26 cellular contexts compared by ENCODE assay signal in the genomic region with DNA sequence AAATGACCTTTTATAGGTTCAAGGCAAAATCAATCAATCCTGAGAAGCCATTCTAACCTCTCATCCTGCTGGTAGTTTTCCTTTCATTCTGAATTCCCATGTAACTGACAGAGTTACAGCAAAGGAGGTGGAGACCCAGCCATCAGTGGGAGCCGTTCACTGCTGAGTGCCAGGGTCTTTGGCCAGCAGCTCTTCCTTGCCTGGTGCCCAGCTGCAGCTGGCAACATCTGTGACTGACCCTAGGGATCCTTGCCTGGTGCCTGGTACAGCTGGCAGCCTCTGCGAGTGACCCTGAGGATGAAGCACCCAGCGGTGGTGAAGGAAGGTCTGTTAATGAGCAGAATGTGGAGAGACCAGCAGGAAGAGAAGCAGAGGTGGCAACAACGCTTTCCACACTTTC.
"Had no signal": no experiment of that assay in that cellular context is flagged by ENCODE, and none has a peak within 500 bp of the region (broad histone marks: within the 10 kb centered on the region; RNA-seq: fewer than 3 reads in every experiment).

No MANE protein-coding gene starts in this region.

- H3K4me1 ChIP-seq: breast epithelium, prostate gland had no signal

- ATAC-seq: activated naive CD8-positive, alpha-beta T cell treated with anti-CD3 and anti-CD28 coated beads, Interleukin-2, amount 50 U/mL, for 24 hours; esophagus mucosa; left cardiac atrium; naive thymus-derived CD8-positive, alpha-beta T cell; stimulated activated naive B cell treated with anti-CD40 and anti-IgM and Interleukin-4, amounts not matched to agents 10 μg/mL and 1 μg/mL and 100 μg/mL, for 72 hours had no signal

- H3K4me3 ChIP-seq: breast epithelium, prostate gland, sigmoid colon, testis had no signal

- H3K36me3 ChIP-seq: breast epithelium, prostate gland, sigmoid colon had no signal

- H3K27ac ChIP-seq: breast epithelium, prostate gland, testis had no signal

- FAIRE-seq: keratinocyte had no signal

- H3K27me3 ChIP-seq: breast epithelium, sigmoid colon, testis had no signal

- DNase-seq: activated CD4-positive, alpha-beta T cell treated with anti-CD3 and anti-CD28 coated beads, Interleukin-2, amount 50 U/mL, for 1 hour; activated CD4-positive, CD25-positive, alpha-beta regulatory T cell treated with anti-CD3 and anti-CD28 coated beads, Interleukin-2, amount 50 U/mL, for 72 hours; activated CD8-positive, alpha-beta memory T cell treated with anti-CD3 and anti-CD28 coated beads, Interleukin-2, amount 50 U/mL, for 4 hours; activated effector memory CD4-positive, alpha-beta T cell treated with anti-CD3 and anti-CD28 coated beads, Interleukin-2, amount 50 U/mL, for 16 hours; activated naive CD4-positive, alpha-beta T cell treated with anti-CD3 and anti-CD28 coated beads, Interleukin-2, amount 50 U/mL, for 16 hours; activated naive CD8-positive, alpha-beta T cell treated with anti-CD3 and anti-CD28 coated beads, Interleukin-2, amount 50 U/mL, for 24 hours; activated T-cell treated with anti-CD3 and anti-CD28 coated beads, Interleukin-2, amount 50 U/mL, for 1 hour; amygdala; endodermal cell; foreskin fibroblast; head of caudate nucleus; hippocampal formation; left cardiac atrium; mammary epithelial cell; naive thymus-derived CD8-positive, alpha-beta T cell; sigmoid colon; stimulated activated CD4-positive, alpha-beta T cell treated with anti-CD3 and anti-CD28 coated beads, Interleukin-15, amount 100 ng/mL, for 24 hours; stimulated activated CD4-positive, alpha-beta T cell treated with anti-CD3 and anti-CD28 coated beads, Interleukin-2, amount 100 ng/mL, for 24 hours; stimulated activated naive B cell treated with anti-CD40 and anti-IgM and Interleukin-4, amounts not matched to agents 10 μg/mL and 1 μg/mL and 100 μg/mL, for 72 hours; T-helper 2 cell; testis; trophoblast cell had no signal

- H3K9me3 ChIP-seq: breast epithelium, prostate gland, sigmoid colon, testis had no signal
